Comparison of ENCODE assay signal across 1 cellular context in genomic region chr17:50144845-50145531, GRCh38.
TF ChIP-seq lines count a peak whose summit lies in the region.

No MANE protein-coding gene starts in this region.

TF ChIP-seq in HepG2, 621 proteins besides CTCF, POLR2A, EP300 and RAD21:
- TF ChIP-seq CSRNP1 (CRISPR knock-in tag; IDR thresholded peaks at IDR 0.05) (no peak), ZNF687 (CRISPR knock-in tag; IDR thresholded peaks at IDR 0.05) (peak; percentile 50; the same call in 1 of the 2 replicates), ZFX (CRISPR knock-in tag; IDR thresholded peaks at IDR 0.05; ENCODE audit: low read depth) (0 out of 2 replicates have a peak, but pooled peaks have one; percentile 20), FOSL2 (CRISPR knock-in tag; IDR thresholded peaks at IDR 0.05) (0 out of 2 replicates have a peak, but pooled peaks have one; percentile 16)
TF ChIP-seq in HepG2: peak in this region for 3.
